ENCODE assay signal across 9 cellular contexts in the genomic region with DNA sequence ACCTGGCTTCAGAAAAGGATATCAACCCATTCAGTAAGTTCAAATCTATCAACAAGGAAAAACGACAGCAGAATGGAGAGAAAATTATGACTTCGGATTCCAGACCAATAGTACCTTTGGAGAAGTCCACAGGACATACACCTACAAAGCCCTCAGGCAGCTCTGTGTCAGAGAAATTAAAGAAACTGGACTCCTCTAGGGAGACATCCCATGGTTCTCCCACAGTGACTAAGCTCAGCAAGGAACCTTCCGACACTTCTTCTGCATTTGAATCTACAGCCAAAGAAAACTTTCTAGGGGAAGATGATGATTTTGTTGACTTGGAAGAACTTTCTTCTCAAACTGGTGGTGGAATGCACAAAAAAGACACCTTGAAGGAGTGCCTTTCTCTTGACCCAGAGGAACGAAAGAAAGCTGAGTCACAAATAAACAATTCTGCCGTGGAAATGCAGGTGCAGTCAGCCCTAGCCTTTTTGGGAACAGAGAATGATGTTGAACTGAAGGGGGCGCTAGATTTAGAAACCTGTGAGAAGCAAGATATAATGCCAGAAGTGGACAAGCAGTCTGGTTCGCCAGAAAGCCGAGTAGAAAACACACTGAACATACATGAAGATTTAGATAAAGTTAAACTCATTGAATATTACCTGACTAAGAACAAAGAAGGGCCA.
DNase-seq lines count a peak whose midpoint lies in the region; ATAC-seq and TF ChIP-seq lines count a peak whose summit lies in the region.
"Had no signal": no experiment of that assay in that cellular context is flagged by ENCODE, and none has a peak within 500 bp of the region (broad histone marks: within the 10 kb centered on the region; RNA-seq: fewer than 3 reads in every experiment).

No MANE protein-coding gene starts in this region.

- CTCF ChIA-PET in naive thymus-derived CD4-positive, alpha-beta T cell (lab: Charles Lee) = interaction anchor here (0.6 kb wide), 1 partner anchor 51 kb away, joined by 3 read pairs; no protein-coding TSS in a partner anchor
- CTCF ChIA-PET in activated CD8-positive, alpha-beta memory T cell treated with anti-CD3 and anti-CD28 coated beads, Interleukin-2, amount 10 ng/mL, durations not matched to agents 7 days and 5 days (lab: Charles Lee) = interaction anchor here (0.9 to 1.6 kb wide), 5 partner anchors 15 to 97 kb away, joined by 3 to 4 read pairs (median 3); a partner anchor contains a TSS

- no peaks in the 10 kb centered on the region for H3K4me1 ChIP-seq in naive thymus-derived CD4-positive, alpha-beta T cell (ENCODE audit: control insufficient read depth in 2 of 2, insufficient read depth in 2 of 2, low read length in 2 of 2)

- ATAC-seq in naive thymus-derived CD4-positive, alpha-beta T cell = no peak
- ATAC-seq in activated CD8-positive, alpha-beta memory T cell treated with anti-CD3 and anti-CD28 coated beads, Interleukin-2, amount 10 ng/mL, durations not matched to agents 7 days and 5 days = no peak

- H3K27me3 ChIP-seq in GM06990 (replicated peaks; ENCODE audit: control insufficient read depth, insufficient read depth, low read length) = no peaks in the 10 kb centered on the region
- H3K27me3 ChIP-seq in brain microvascular endothelial cell (replicated peaks) = no peaks in the 10 kb centered on the region
- H3K27me3 ChIP-seq in naive thymus-derived CD4-positive, alpha-beta T cell (ENCODE audit: control insufficient read depth in 2 of 2, insufficient read depth in 2 of 2, low read length in 2 of 2) = no peaks in the 10 kb centered on the region

- DNase-seq in GM06990 (ENCODE audit: extremely low read depth, insufficient read length) (no peak), LoVo (ENCODE audit: low spot score) (peak; percentile 39), brain microvascular endothelial cell (peak; percentile 54), activated gamma-delta T cell (lab: John Stamatoyannopoulos, UW) (no peak)
- DNase-seq in naive thymus-derived CD4-positive, alpha-beta T cell = peak in 5 of 9 donors; percentile 16 to 36 (median 19)
- DNase-seq in NK-92 treated with Interleukin-12 subunit alpha and Interleukin-12 subunit beta, amount 100 ng/mL, for 24 hours (lab: John Stamatoyannopoulos, UW) = no peak
- no peak for DNase-seq in activated CD8-positive, alpha-beta memory T cell treated with anti-CD3 and anti-CD28 coated beads, Interleukin-2, amount 10 ng/mL, durations not matched to agents 7 days and 5 days
- no peak for DNase-seq in activated effector memory CD4-positive, alpha-beta T cell treated with anti-CD3 and anti-CD28 coated beads, Interleukin-2, amount 50 U/mL, for 16 hours
- DNase-seq: left cardiac atrium had no signal

- no peaks in the 10 kb centered on the region for H3K27me3 Mint-ChIP-seq in naive thymus-derived CD4-positive, alpha-beta T cell
- H3K27me3 Mint-ChIP-seq in activated CD8-positive, alpha-beta memory T cell treated with anti-CD3 and anti-CD28 coated beads, Interleukin-2, amount 10 ng/mL, durations not matched to agents 7 days and 5 days = no peaks in the 10 kb centered on the region

- H3K9me3 ChIP-seq in naive thymus-derived CD4-positive, alpha-beta T cell (ENCODE audit: control insufficient read depth in 2 of 3, low read length in 3 of 3) = no peaks in the 10 kb centered on the region

- in situ Hi-C loops in brain microvascular endothelial cell (cut with HindIII; ENCODE audit: low pct_ligation_motif_present, low sequenced_read_pairs) = no loop called here

- POLR2A ChIA-PET in naive thymus-derived CD4-positive, alpha-beta T cell (lab: Charles Lee) = interaction anchor here (1.1 kb wide), 1 partner anchor 98 kb away, joined by 3 read pairs; a partner anchor contains a TSS

- H3K36me3 ChIP-seq in GM06990 (ENCODE audit: control insufficient read depth, insufficient read depth, low read length) (no peaks in the 10 kb centered on the region; the same call in 1 of the 2 replicates), brain microvascular endothelial cell (replicated peaks) (peaks cover 30% of the 10 kb centered on the region)
- peaks cover 0 to 25% (median 4%) of the 10 kb centered on the region in 3 experiments for H3K36me3 ChIP-seq in naive thymus-derived CD4-positive, alpha-beta T cell (ENCODE audit: control insufficient read depth in 2 of 3, insufficient read depth in 3 of 3, low read length in 3 of 3)

- peak overlapping the region in 1 of 9 donors; percentile 70 for H3K27ac Mint-ChIP-seq in naive thymus-derived CD4-positive, alpha-beta T cell
- H3K27ac Mint-ChIP-seq in activated CD8-positive, alpha-beta memory T cell treated with anti-CD3 and anti-CD28 coated beads, Interleukin-2, amount 10 ng/mL, durations not matched to agents 7 days and 5 days = no peak overlapping the region

- H3K36me3 Mint-ChIP-seq in naive thymus-derived CD4-positive, alpha-beta T cell = peaks cover 4 to 34% (median 15%) of the 10 kb centered on the region in 5 donors
- H3K36me3 Mint-ChIP-seq in activated CD8-positive, alpha-beta memory T cell treated with anti-CD3 and anti-CD28 coated beads, Interleukin-2, amount 10 ng/mL, durations not matched to agents 7 days and 5 days = peaks cover 24% of the 10 kb centered on the region

- no peaks in the 10 kb centered on the region for H3K9me3 Mint-ChIP-seq in naive thymus-derived CD4-positive, alpha-beta T cell
- no peaks in the 10 kb centered on the region for H3K9me3 Mint-ChIP-seq in activated CD8-positive, alpha-beta memory T cell treated with anti-CD3 and anti-CD28 coated beads, Interleukin-2, amount 10 ng/mL, durations not matched to agents 7 days and 5 days (ENCODE audit: low read depth)

- H3K4me3 Mint-ChIP-seq in naive thymus-derived CD4-positive, alpha-beta T cell = no peak overlapping the region
- no peak overlapping the region for H3K4me3 Mint-ChIP-seq in activated CD8-positive, alpha-beta memory T cell treated with anti-CD3 and anti-CD28 coated beads, Interleukin-2, amount 10 ng/mL, durations not matched to agents 7 days and 5 days

- TF ChIP-seq CTCF in GM06990 (IDR thresholded peaks at IDR 0.05; ENCODE audit: insufficient read depth, low read length, poor library complexity, severe bottlenecking) (peak; percentile 47), brain microvascular endothelial cell (IDR thresholded peaks at IDR 0.05; ENCODE audit: low read depth, low read length, missing control alignments) (peak; percentile 66)

- peaks cover 0 to 5% (median 0%) of the 10 kb centered on the region in 7 donors for H3K4me1 Mint-ChIP-seq in naive thymus-derived CD4-positive, alpha-beta T cell
- H3K4me1 Mint-ChIP-seq in activated CD8-positive, alpha-beta memory T cell treated with anti-CD3 and anti-CD28 coated beads, Interleukin-2, amount 10 ng/mL, durations not matched to agents 7 days and 5 days = no peaks in the 10 kb centered on the region

- intact Hi-C loops in naive thymus-derived CD4-positive, alpha-beta T cell (cut with micrococcal nuclease) = loop anchor here (2.0 kb wide), 2 partner anchors 30 to 98 kb away; a partner anchor contains a TSS

- no peak overlapping the region for H3K27ac ChIP-seq in brain microvascular endothelial cell
- no peak overlapping the region for H3K27ac ChIP-seq in naive thymus-derived CD4-positive, alpha-beta T cell (ENCODE audit: low read depth, low read length)

- H3K4me3 ChIP-seq in GM06990 (replicated peaks; ENCODE audit: low read depth, low read length) (no peak overlapping the region), brain microvascular endothelial cell (ENCODE audit: low read depth, low read length) (no peak overlapping the region)
- H3K4me3 ChIP-seq in naive thymus-derived CD4-positive, alpha-beta T cell (ENCODE audit: low read length) = no peak overlapping the region

Comparison
In these comparisons a context has a peak if more than half of its experiments do, and no peak if none do; other contexts are left out.
1. DNase-seq: peak in LoVo (single experiment), brain microvascular endothelial cell (single experiment) and naive thymus-derived CD4-positive, alpha-beta T cell (5 of 9); none in GM06990 (single experiment), NK-92 treated with Interleukin-12 subunit alpha and Interleukin-12 subunit beta, amount 100 ng/mL, for 24 hours (single experiment), activated CD8-positive, alpha-beta memory T cell treated with anti-CD3 and anti-CD28 coated beads, Interleukin-2, amount 10 ng/mL, durations not matched to agents 7 days and 5 days (single experiment), activated gamma-delta T cell (single experiment) and activated effector memory CD4-positive, alpha-beta T cell treated with anti-CD3 and anti-CD28 coated beads, Interleukin-2, amount 50 U/mL, for 16 hours (single experiment).